Comparison of ENCODE assay signal across 15 cellular contexts in the genomic region with DNA sequence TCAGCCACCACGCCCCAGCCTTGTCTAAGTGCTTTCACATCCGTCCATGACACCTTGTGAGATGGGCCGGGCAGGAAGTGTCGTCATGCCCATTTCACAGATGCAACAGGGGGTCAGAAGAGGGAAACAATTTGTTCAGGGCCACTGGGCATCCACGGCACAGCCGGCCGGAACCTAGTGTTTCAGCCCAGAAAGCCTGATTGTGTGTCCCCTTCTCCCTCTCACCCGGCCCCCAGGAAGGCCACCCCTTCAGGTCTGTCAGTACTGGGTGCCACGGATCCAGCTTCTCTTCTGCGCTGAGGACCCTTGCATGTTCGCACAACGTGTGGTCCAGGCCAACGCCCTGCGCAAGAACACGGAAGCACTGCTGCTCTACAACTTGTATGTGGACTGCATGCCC. TPM values are rescaled to one million over a fixed set of nuclear protein-coding genes. Genes with fewer than 3 reads are reported as not detected.
A peak's percentile ranks its signal among the peaks of the same experiment; 100 is the strongest.
DNase-seq lines count a peak whose midpoint lies in the region; ATAC-seq and TF ChIP-seq lines count a peak whose summit lies in the region.
"Had no signal": no experiment of that assay in that cellular context is flagged by ENCODE, and none has a peak within 500 bp of the region (broad histone marks: within the 10 kb centered on the region; RNA-seq: fewer than 3 reads in every experiment).

No MANE protein-coding gene starts in this region.

- DNase-seq in CD14-positive monocyte (ENCODE audit: low spot score) (peak; percentile 14), IMR-90 (no peak), chondrocyte (ENCODE audit: low spot score) (peak; percentile 86), neuronal stem cell (ENCODE audit: low spot score) (no peak), tibial artery (no peak), middle frontal gyrus (ENCODE audit: extremely low spot score, low spot score) (no peak), medulla oblongata (ENCODE audit: extremely low spot score) (no peak), T-helper 9 cell (no peak)
- DNase-seq: 8988T; Calu3; CD8-positive, alpha-beta T cell; DMS79 treated with DMSO at 0.1 percent for 48 hours; GF-D8 had no signal

- H2AK5ac ChIP-seq in IMR-90 (ENCODE audit: low read depth, low read length) = no peak overlapping the region
- H2AK5ac ChIP-seq in neuronal stem cell (ENCODE audit: low read depth, low read length) = peak overlapping the region; percentile 40

- H3K9me3 ChIP-seq in IMR-90 (ENCODE audit: control insufficient read depth, insufficient read depth, low read length) = no peaks in the 10 kb centered on the region
- H3K9me3 ChIP-seq in neuronal stem cell (replicated peaks in 1 of 2; ENCODE audit: control insufficient read depth in 2 of 2, insufficient read depth in 1 of 2, low read depth in 1 of 2, low read length in 2 of 2) = no peaks in the 10 kb centered on the region
- no peaks in the 10 kb centered on the region for H3K9me3 ChIP-seq in tibial artery
- H3K9me3 ChIP-seq: BLaER1, HAP-1 had no signal

- no peak for ATAC-seq in IMR-90 (ENCODE audit: low read depth)
- ATAC-seq: CD8-positive, alpha-beta T cell had no signal

- H2BK120ac ChIP-seq in IMR-90 (ENCODE audit: low read depth, low read length) (no peak overlapping the region), neuronal stem cell (ENCODE audit: low read depth, low read length) (no peak overlapping the region)

- H2AK9ac ChIP-seq in IMR-90 (replicated peaks; ENCODE audit: low read depth, low read length, poor library complexity) = peak overlapping the region; percentile 1

- H3K9me3 Mint-ChIP-seq in CD14-positive monocyte = no peaks in the 10 kb centered on the region
- no peaks in the 10 kb centered on the region for H3K9me3 Mint-ChIP-seq in chondrocyte (ENCODE audit: low read depth)
- H3K9me3 Mint-ChIP-seq: CD8-positive, alpha-beta T cell had no signal

- H2BK5ac ChIP-seq in IMR-90 (ENCODE audit: low read depth, low read length, poor library complexity, severe bottlenecking) = no peak overlapping the region
- no peak overlapping the region for H2BK5ac ChIP-seq in neuronal stem cell (ENCODE audit: low read length)

- TF ChIP-seq CTCF in CD14-positive monocyte (IDR thresholded peaks at IDR 0.05) (no peak), IMR-90 (conservative IDR thresholded peaks at IDR 0.05; ENCODE audit: low read depth, low read length) (no peak), chondrocyte (IDR thresholded peaks at IDR 0.05) (no peak), tibial artery (IDR thresholded peaks at IDR 0.05) (no peak)

- H3K27ac ChIP-seq in IMR-90 (ENCODE audit: insufficient read depth, low read length) (no peak overlapping the region), neuronal stem cell (replicated peaks; ENCODE audit: low read length) (no peak overlapping the region), tibial artery (no peak overlapping the region)
- H3K27ac ChIP-seq: BLaER1 had no signal

- H3K4me3 Mint-ChIP-seq in CD14-positive monocyte (no peak overlapping the region), chondrocyte (ENCODE audit: unreplicated experiment) (no peak overlapping the region)
- H3K4me3 Mint-ChIP-seq: CD8-positive, alpha-beta T cell had no signal

- H3K4me1 ChIP-seq in IMR-90 (ENCODE audit: control insufficient read depth, insufficient read depth, low read length) (0 out of 2 replicates have a peak, but pooled peaks cover 1% of the 10 kb centered on the region), neuronal stem cell (ENCODE audit: control insufficient read depth in 2 of 2, insufficient read depth in 1 of 2, low read depth in 1 of 2, low read length in 2 of 2) (no peaks in the 10 kb centered on the region), tibial artery (no peaks in the 10 kb centered on the region)
- H3K4me1 ChIP-seq: HAP-1 had no signal

- POLR2A ChIA-PET in IMR-90 (lab: Charles Lee; ENCODE audit: unreplicated experiment) = no interaction called here

- no peak overlapping the region for H2BK12ac ChIP-seq in neuronal stem cell (ENCODE audit: low read length)

- H3K4me3 ChIP-seq in IMR-90 (ENCODE audit: insufficient read depth, low read depth, low read length) = no peak overlapping the region
- no peak overlapping the region for H3K4me3 ChIP-seq in neuronal stem cell (ENCODE audit: low read length in 2 of 2)
- no peak overlapping the region for H3K4me3 ChIP-seq in tibial artery
- H3K4me3 ChIP-seq: BLaER1, HAP-1 had no signal

- CTCF ChIA-PET in IMR-90 (lab: Yijun Ruan, JAX) = no interaction called here

- H3K18ac ChIP-seq in IMR-90 (ENCODE audit: low read depth, low read length) = no peak overlapping the region
- no peak overlapping the region for H3K18ac ChIP-seq in neuronal stem cell (ENCODE audit: low read length)

- H4K20me1 ChIP-seq in IMR-90 (ENCODE audit: insufficient read depth, low read length) = no peaks in the 10 kb centered on the region
- H4K20me1 ChIP-seq: BLaER1 had no signal

- H3K9ac ChIP-seq in IMR-90 (ENCODE audit: low read depth, low read length) (no peak overlapping the region), neuronal stem cell (ENCODE audit: low read depth, low read length, poor library complexity) (peak overlapping the region; percentile 30)
- H3K9ac ChIP-seq: BLaER1 had no signal

- no peaks in the 10 kb centered on the region for H3K9me1 ChIP-seq in IMR-90 (ENCODE audit: insufficient read depth, low read length)

- intact Hi-C loops in CD14-positive monocyte (cut with micrococcal nuclease) = no loop called here
- intact Hi-C loops in IMR-90 (cut with micrococcal nuclease) = no loop called here
- intact Hi-C loops in tibial artery (cut with DNase I; ENCODE audit: low total_unique reads) = no loop called here

- H4K8ac ChIP-seq in IMR-90 (ENCODE audit: low read depth in 2 of 2, low read length in 2 of 2) (no peak overlapping the region), neuronal stem cell (ENCODE audit: low read depth, low read length) (no peak overlapping the region)

- 92% methylated on average over 12 of the region's 15 CpGs; no CpG with 5 or more reads in 1 of the 2 experiments for WGBS in IMR-90 (ENCODE audit: extremely low coverage in 2 of 2, insufficient read length in 1 of 2), 2 experiments
- no CpG with 5 or more reads among the region's 15 CpGs for WGBS in neuronal stem cell (ENCODE audit: extremely low coverage in 2 of 2, insufficient read length in 2 of 2, insufficient replicate concordance in 1 of 2), 2 donors

- no peaks in the 10 kb centered on the region for H3K27me3 ChIP-seq in IMR-90 (ENCODE audit: control insufficient read depth, insufficient read depth, low read length)
- no peaks in the 10 kb centered on the region for H3K27me3 ChIP-seq in neuronal stem cell (ENCODE audit: control insufficient read depth in 3 of 3, insufficient read depth in 3 of 3, low read depth in 1 of 3, low read length in 3 of 3)
- no peaks in the 10 kb centered on the region for H3K27me3 ChIP-seq in tibial artery
- H3K27me3 ChIP-seq: BLaER1 had no signal

- no peak overlapping the region for H3K27ac Mint-ChIP-seq in CD14-positive monocyte
- H3K27ac Mint-ChIP-seq in chondrocyte (ENCODE audit: unreplicated experiment) = no peak overlapping the region
- H3K27ac Mint-ChIP-seq: CD8-positive, alpha-beta T cell had no signal

- no peaks in the 10 kb centered on the region for H3K4me1 Mint-ChIP-seq in CD14-positive monocyte
- H3K4me1 Mint-ChIP-seq in chondrocyte (ENCODE audit: low read depth) = no peaks in the 10 kb centered on the region

- H3K4me2 ChIP-seq in IMR-90 (ENCODE audit: low read depth, low read length) (no peak overlapping the region), neuronal stem cell (ENCODE audit: insufficient read depth, low read length, poor library complexity, severe bottlenecking) (no peak overlapping the region)
- H3K4me2 ChIP-seq: BLaER1 had no signal

- H2BK20ac ChIP-seq in IMR-90 (ENCODE audit: low read depth, low read length) = no peak overlapping the region

- H3K36me3 ChIP-seq in IMR-90 (ENCODE audit: control insufficient read depth, insufficient read depth, low read length) (no peaks in the 10 kb centered on the region), neuronal stem cell (replicated peaks in 1 of 2; ENCODE audit: control insufficient read depth in 2 of 2, insufficient read depth in 2 of 2, low read length in 2 of 2) (no peaks in the 10 kb centered on the region), tibial artery (peaks cover 0 to 36% (median 5%) of the 10 kb centered on the region in 3 donors)
- H3K36me3 ChIP-seq: HAP-1 had no signal

- H2AFZ ChIP-seq in IMR-90 (replicated peaks; ENCODE audit: low read length, poor library complexity) (no peak overlapping the region), neuronal stem cell (ENCODE audit: low read length) (no peak overlapping the region)

- no peak overlapping the region; the same call in 1 of the 2 replicates for H3K56ac ChIP-seq in IMR-90 (ENCODE audit: extremely low read depth, insufficient read depth, low read length)

- no peak overlapping the region for H4K5ac ChIP-seq in IMR-90 (ENCODE audit: low read depth, low read length)

- TF ChIP-seq POLR2A in IMR-90 (IDR thresholded peaks at IDR 0.05; ENCODE audit: low read depth, low read length) = no peak

- H3K23ac ChIP-seq in IMR-90 (ENCODE audit: low read depth, low read length) = no peak overlapping the region
- no peak overlapping the region for H3K23ac ChIP-seq in neuronal stem cell (ENCODE audit: low read depth, low read length, poor library complexity)

- no peaks in the 10 kb centered on the region for H3K79me1 ChIP-seq in IMR-90 (ENCODE audit: low read depth in 1 of 2, low read length in 2 of 2)
- H3K79me1 ChIP-seq in neuronal stem cell (ENCODE audit: low read depth, low read length) = no peaks in the 10 kb centered on the region

- in situ Hi-C loops in IMR-90 (cut with MboI; ENCODE audit: low sequenced_read_pairs) = no loop called here

- dilution Hi-C loops in IMR-90 (cut with HindIII; ENCODE audit: low sequenced_read_pairs, unreplicated experiment) = no loop called here

- H3K4ac ChIP-seq in IMR-90 (ENCODE audit: low read depth, low read length) (no peak overlapping the region), neuronal stem cell (ENCODE audit: low read length) (no peak overlapping the region)

- no peak for TF ChIP-seq RAD21 in IMR-90 (IDR thresholded peaks at IDR 0.05; ENCODE audit: low read length)

- H3K27me3 Mint-ChIP-seq in CD14-positive monocyte (ENCODE audit: low read depth in 3 of 3) = peaks cover 0 to 1% (median 0%) of the 10 kb centered on the region in 3 donors
- no peaks in the 10 kb centered on the region for H3K27me3 Mint-ChIP-seq in chondrocyte (ENCODE audit: low read depth)

- peaks cover 33 to 43% of the 10 kb centered on the region in 2 donors for H3K36me3 Mint-ChIP-seq in CD14-positive monocyte
- H3K36me3 Mint-ChIP-seq in chondrocyte (ENCODE audit: low read depth) = no peaks in the 10 kb centered on the region

- no peak overlapping the region for H2BK15ac ChIP-seq in IMR-90 (ENCODE audit: low read depth, low read length)
- H2BK15ac ChIP-seq in neuronal stem cell (ENCODE audit: low read length) = peak overlapping the region; percentile 45

- H4K91ac ChIP-seq in IMR-90 (ENCODE audit: insufficient read depth, low read depth, low read length) (no peak overlapping the region), neuronal stem cell (ENCODE audit: low read depth, low read length, poor library complexity) (no peak overlapping the region)

- H3K14ac ChIP-seq in IMR-90 (replicated peaks; ENCODE audit: low read depth, low read length) (no peak overlapping the region), neuronal stem cell (ENCODE audit: low read length) (no peak overlapping the region)

- no TSS peak for BruUV-seq in IMR-90 (replicated peaks; lab: Mats Ljungman, UMichigan)

RNA-seq across cellular contexts. Expression of a gene that starts 15.8 kb away (rescaled TPM):
- polyA plus RNA-seq in CD14-positive monocyte (under 1 TPM; 0.15 to 0.25 TPM), IMR-90 (2012; rRNA removed) (3.8 and 4.0 TPM in 2 replicates)
- total RNA-seq in IMR-90 (2012; rRNA removed) (1.7 and 2.0 TPM in 2 replicates), chondrocyte (5.0 to 9.4 TPM (median 5.4 TPM) in 3 replicates)
- polyA plus RNA-seq in IMR-90 (2012; cell fraction: cytosol; rRNA removed) = 0.44 and 2.1 TPM in 2 replicates
- polyA plus RNA-seq in IMR-90 (2012; cell fraction: nucleus; rRNA removed; ENCODE audit: low replicate concordance) = 29.2 and 39.2 TPM in 2 replicates
- 1.3 TPM for polyA plus RNA-seq in neuronal stem cell (2013, experiment 1 of 2)
- 1.3 TPM for polyA plus RNA-seq in neuronal stem cell (2013, experiment 2 of 2)

RNA-seq across cellular contexts. Expression of a gene that starts 44.3 kb away (rescaled TPM):
- 1 to 10 TPM; 8.3 to 8.4 TPM for polyA plus RNA-seq in CD14-positive monocyte
- total RNA-seq in IMR-90 (2012; rRNA removed) = 6.4 and 6.8 TPM in 2 replicates
- polyA plus RNA-seq in IMR-90 (2012; rRNA removed) = 13.9 and 15.6 TPM in 2 replicates
- polyA plus RNA-seq in IMR-90 (2012; cell fraction: cytosol; rRNA removed) = 5.2 and 10.8 TPM in 2 replicates
- polyA plus RNA-seq in IMR-90 (2012; cell fraction: nucleus; rRNA removed; ENCODE audit: low replicate concordance) = 29.1 and 86.5 TPM in 2 replicates
- total RNA-seq in chondrocyte = 4.8 to 9.8 TPM (median 5.0 TPM) in 3 replicates
- polyA plus RNA-seq in neuronal stem cell (2013, experiment 1 of 2) = 0.85 TPM
- 1.1 TPM for polyA plus RNA-seq in neuronal stem cell (2013, experiment 2 of 2)

RNA-seq across cellular contexts. Expression of a gene that starts 53.5 kb away (rescaled TPM):
- polyA plus RNA-seq in CD14-positive monocyte (10 to 100 TPM; 27.3 to 33.4 TPM), IMR-90 (2012; rRNA removed) (30.9 and 38.1 TPM in 2 replicates)
- total RNA-seq in IMR-90 (2012; rRNA removed) (65.3 and 68.1 TPM in 2 replicates), chondrocyte (73.0 to 74.9 TPM (median 74.7 TPM) in 3 replicates)
- 11.6 and 13.7 TPM in 2 replicates for polyA plus RNA-seq in IMR-90 (2012; cell fraction: cytosol; rRNA removed)
- polyA plus RNA-seq in IMR-90 (2012; cell fraction: nucleus; rRNA removed; ENCODE audit: low replicate concordance) = 4.1 and 16.9 TPM in 2 replicates
- polyA plus RNA-seq in neuronal stem cell (2013, experiment 1 of 2) = 37.2 TPM
- 38.6 TPM for polyA plus RNA-seq in neuronal stem cell (2013, experiment 2 of 2)

Comparison
In these comparisons a context has a peak if more than half of its experiments do, and no peak if none do; other contexts are left out.
1. DNase-seq: peak in CD14-positive monocyte (single experiment) and chondrocyte (single experiment); none in IMR-90 (single experiment), neuronal stem cell (single experiment), tibial artery (0 of 2), middle frontal gyrus (single experiment), medulla oblongata (single experiment) and T-helper 9 cell (single experiment).